In genomic region chr11:75867778-75868374, GRCh38 we compare ENCODE assay signal across 7 cellular contexts. TPM values are rescaled to one million over a fixed set of nuclear protein-coding genes. Genes with fewer than 3 reads are reported as not detected.
A peak's percentile ranks its signal among the peaks of the same experiment; 100 is the strongest.
DNase-seq lines count a peak whose midpoint lies in the region; FAIRE-seq lines count a peak whose summit lies in the region.

No MANE protein-coding gene starts in this region.

- H3K27me3 ChIP-seq in SJCRH30: no peaks in the 10 kb centered on the region

- peak; percentile 22 for DNase-seq in Daoy (ENCODE audit: low read depth)
- peak; percentile 63 for DNase-seq in HTR-8/SVneo (ENCODE audit: insufficient read length, low spot score)
- DNase-seq in SJCRH30: peak; percentile 12 to 66
- DNase-seq in T47D (ENCODE audit: low read depth in 1 of 2, low spot score in 1 of 2): peak; percentile 44 to 71
- peak; percentile 9 for DNase-seq in stimulated activated CD4-positive, alpha-beta T cell treated with anti-CD3 and anti-CD28 coated beads, Interleukin-4, amount 100 ng/mL, for 1 hour
- DNase-seq in NCI-H1930 (lab: John Stamatoyannopoulos, UW): no peak

- in situ Hi-C loops in T47D (cut with HindIII; ENCODE audit: low pct_unique_long_range_greater_than_20kb, low sequenced_read_pairs): no loop called here

- FAIRE-seq in HTR-8/SVneo (lab: Jason Lieb, UNC) (peak; percentile 81), islet of Langerhans (lab: Jason Lieb, UNC) (peak; percentile 97)

- no peak overlapping the region for H3K27ac ChIP-seq in SJCRH30

- no peak overlapping the region for H3K4me3 ChIP-seq in SJCRH30

- H3K9me3 ChIP-seq in SJCRH30 (replicated peaks): no peaks in the 10 kb centered on the region

- peaks cover 3% of the 10 kb centered on the region; the same call in 1 of the 2 replicates for H3K4me1 ChIP-seq in SJCRH30

- no peaks in the 10 kb centered on the region for H3K36me3 ChIP-seq in SJCRH30

RNA-seq across cellular contexts. Expression of gene UVRAG, which starts 52.9 kb away (rescaled TPM):
- 9.9 and 10.0 TPM in 2 replicates for total RNA-seq in Daoy (2014; rRNA removed; shearing (Covaris generic))
- 12.6 and 15.0 TPM in 2 replicates for total RNA-seq in SJCRH30 (2014; rRNA removed; shearing (Covaris generic))

Comparison
In these comparisons a context has a peak if more than half of its experiments do, and no peak if none do; other contexts are left out.
1. DNase-seq: peak in Daoy (single experiment), HTR-8/SVneo (single experiment), SJCRH30 (2 of 2), T47D (2 of 2) and stimulated activated CD4-positive, alpha-beta T cell treated with anti-CD3 and anti-CD28 coated beads, Interleukin-4, amount 100 ng/mL, for 1 hour (single experiment); none in NCI-H1930 (0 of 2).